1 cellular context compared by ENCODE assay signal in genomic region chr13:113922412-113923118, GRCh38.
TF ChIP-seq lines count a peak whose summit lies in the region.

No MANE protein-coding gene starts in this region.

TF ChIP-seq in IMR-90, 13 proteins besides CTCF, POLR2A, EP300 and RAD21:
- no peak for TF ChIP-seq ELK1 (IDR thresholded peaks at IDR 0.05; ENCODE audit: borderline replicate concordance, low read depth, low read length)
